1 cellular context compared by ENCODE assay signal in the genomic region with DNA sequence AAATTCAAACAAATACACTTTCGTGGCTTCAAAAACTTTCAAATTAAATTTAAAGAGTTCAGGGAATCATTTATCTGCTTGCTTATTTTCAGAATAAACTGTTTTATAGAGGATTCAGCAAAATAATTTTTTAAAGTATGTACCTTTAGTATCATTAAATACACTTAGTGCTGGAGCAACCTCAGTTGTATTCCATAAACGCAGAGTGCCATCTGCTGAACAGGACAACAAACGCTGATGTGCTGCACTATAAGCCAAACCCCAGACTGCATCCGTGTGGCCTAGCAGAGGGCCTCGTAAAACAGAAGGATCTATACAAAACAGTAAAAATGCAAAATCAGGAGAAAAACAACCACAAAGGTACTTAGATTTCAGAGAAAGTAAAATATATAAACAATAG.
TF ChIP-seq lines count a peak whose summit lies in the region.

No MANE protein-coding gene starts in this region.

TF ChIP-seq in HepG2, 621 proteins besides CTCF, POLR2A, EP300 and RAD21 (continued from another document):
- TF ChIP-seq, protein P1, sequence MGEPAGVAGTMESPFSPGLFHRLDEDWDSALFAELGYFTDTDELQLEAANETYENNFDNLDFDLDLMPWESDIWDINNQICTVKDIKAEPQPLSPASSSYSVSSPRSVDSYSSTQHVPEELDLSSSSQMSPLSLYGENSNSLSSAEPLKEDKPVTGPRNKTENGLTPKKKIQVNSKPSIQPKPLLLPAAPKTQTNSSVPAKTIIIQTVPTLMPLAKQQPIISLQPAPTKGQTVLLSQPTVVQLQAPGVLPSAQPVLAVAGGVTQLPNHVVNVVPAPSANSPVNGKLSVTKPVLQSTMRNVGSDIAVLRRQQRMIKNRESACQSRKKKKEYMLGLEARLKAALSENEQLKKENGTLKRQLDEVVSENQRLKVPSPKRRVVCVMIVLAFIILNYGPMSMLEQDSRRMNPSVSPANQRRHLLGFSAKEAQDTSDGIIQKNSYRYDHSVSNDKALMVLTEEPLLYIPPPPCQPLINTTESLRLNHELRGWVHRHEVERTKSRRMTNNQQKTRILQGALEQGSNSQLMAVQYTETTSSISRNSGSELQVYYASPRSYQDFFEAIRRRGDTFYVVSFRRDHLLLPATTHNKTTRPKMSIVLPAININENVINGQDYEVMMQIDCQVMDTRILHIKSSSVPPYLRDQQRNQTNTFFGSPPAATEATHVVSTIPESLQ (CRISPR knock-in tag; conservative IDR thresholded peaks at IDR 0.05) = no peak
TF ChIP-seq in HepG2: peak in this region for 1.
